Comparison of ENCODE assay signal across 9 cellular contexts in genomic region chr5:8842906-8843590, GRCh38.
DNase-seq lines count a peak whose midpoint lies in the region; ATAC-seq and TF ChIP-seq lines count a peak whose summit lies in the region.
"Had no signal": no experiment of that assay in that cellular context is flagged by ENCODE, and none has a peak within 500 bp of the region (broad histone marks: within the 10 kb centered on the region; RNA-seq: fewer than 3 reads in every experiment).

No MANE protein-coding gene starts in this region.

- H3K4me3 ChIP-seq in cardiac muscle cell (no peak overlapping the region), tibial artery (no peak overlapping the region)

- peak; percentile 56 for TF ChIP-seq CTCF in cardiac muscle cell (IDR thresholded peaks at IDR 0.05; ENCODE audit: low read depth, low read length)
- TF ChIP-seq CTCF in tibial artery (IDR thresholded peaks at IDR 0.05): no peak

- intact Hi-C loops in tibial artery (cut with DNase I; ENCODE audit: low total_unique reads): no loop called here

- no peak overlapping the region for H3K27ac ChIP-seq in cardiac muscle cell
- no peak overlapping the region for H3K27ac ChIP-seq in tibial artery
- H3K27ac ChIP-seq: 22Rv1 had no signal

- H3K27me3 ChIP-seq in cardiac muscle cell (no peaks in the 10 kb centered on the region), tibial artery (no peaks in the 10 kb centered on the region)

- H3K36me3 ChIP-seq in cardiac muscle cell (no peaks in the 10 kb centered on the region), tibial artery (no peaks in the 10 kb centered on the region)

- no peaks in the 10 kb centered on the region for H3K4me1 ChIP-seq in cardiac muscle cell (ENCODE audit: low read depth)
- no peaks in the 10 kb centered on the region for H3K4me1 ChIP-seq in tibial artery

- DNase-seq in DMS 273 (lab: John Stamatoyannopoulos, UW; ENCODE audit: unreplicated experiment) (peak; percentile 15), DMS 273 treated with DMSO at 0.1 percent for 48 hours (lab: John Stamatoyannopoulos, UW) (no peak), SW 1271 (lab: John Stamatoyannopoulos, UW) (peak; percentile 6 to 48), cardiac muscle cell (ENCODE audit: low read depth in 1 of 2, low spot score in 1 of 2) (peak in 1 of 2 donors; percentile 58), superior temporal gyrus (ENCODE audit: extremely low spot score) (peak; percentile 83), tibial artery (no peak)

- H3K9me3 ChIP-seq in cardiac muscle cell (ENCODE audit: low read depth): no peaks in the 10 kb centered on the region
- H3K9me3 ChIP-seq in tibial artery: no peaks in the 10 kb centered on the region

- ATAC-seq in GM18520 (IDR thresholded peaks at IDR 0.05; ENCODE audit: unreplicated experiment): no peak
- ATAC-seq in GM21360 (IDR thresholded peaks at IDR 0.05; ENCODE audit: unreplicated experiment): no peak

Comparison
In these comparisons a context has a peak if more than half of its experiments do, and no peak if none do; other contexts are left out.
1. DNase-seq: peak in DMS 273 (single experiment), SW 1271 (2 of 2) and superior temporal gyrus (single experiment); none in DMS 273 treated with DMSO at 0.1 percent for 48 hours (single experiment) and tibial artery (0 of 2).